ENCODE assay signal across 28 cellular contexts in genomic region chr7:120190566-120190965, GRCh38.
"Had no signal": no experiment of that assay in that cellular context is flagged by ENCODE, and none has a peak within 500 bp of the region (broad histone marks: within the 10 kb centered on the region; RNA-seq: fewer than 3 reads in every experiment).

No MANE protein-coding gene starts in this region.

- DNase-seq: activated CD4-positive, alpha-beta T cell treated with anti-CD3 and anti-CD28 coated beads, Interleukin-2, amount 10 ng/mL, durations not matched to agents 7 days and 5 days; activated CD8-positive, alpha-beta T cell treated with anti-CD3 and anti-CD28 coated beads, Interleukin-2, amount 10 ng/mL, durations not matched to agents 7 days and 5 days; activated gamma-delta T cell; activated naive CD4-positive, alpha-beta T cell treated with anti-CD3 and anti-CD28 coated beads, Interleukin-2, amount 50 U/mL, for 16 hours; activated naive CD8-positive, alpha-beta T cell treated with anti-CD3 and anti-CD28 coated beads, Interleukin-2, amount 50 U/mL, for 24 hours; brain microvascular endothelial cell; caudate nucleus; dermis blood vessel endothelial cell; effector CD8-positive, alpha-beta T cell; glutamatergic neuron; left ventricle myocardium superior; mammary epithelial cell; midbrain; natural killer cell; ovary; psoas muscle; right cardiac atrium; stimulated activated CD4-positive, alpha-beta T cell treated with anti-CD3 and anti-CD28 coated beads, Interleukin-1b, Interleukin-23, amount 100 ng/mL, for 48 hours; substantia nigra; SW 1271; T-helper 17 cell; thyroid gland had no signal

- H3K9me3 ChIP-seq: neutrophil, ovary, psoas muscle, thyroid gland had no signal

- H3K27ac ChIP-seq: ascending aorta, brain microvascular endothelial cell, hepatocyte, neutrophil, ovary, psoas muscle, skin epidermis, thyroid gland had no signal

- H3K4me3 Mint-ChIP-seq: activated CD4-positive, alpha-beta T cell treated with anti-CD3 and anti-CD28 coated beads, Interleukin-2, amount 10 ng/mL, durations not matched to agents 7 days and 5 days; activated CD8-positive, alpha-beta T cell treated with anti-CD3 and anti-CD28 coated beads, Interleukin-2, amount 10 ng/mL, durations not matched to agents 7 days and 5 days; activated naive CD8-positive, alpha-beta T cell treated with anti-CD3 and anti-CD28 coated beads, Interleukin-2, amount 50 U/mL, for 24 hours; activated T-helper 1 cell treated with anti-CD3 and anti-CD28 coated beads, Interleukin-12 subunit alpha, Interleukin-12 subunit beta, Interleukin-2, Interleukin-4 antibody, amounts not matched to agents 30 ng/mL and 10 ng/mL and 1 ng/mL, durations not matched to agents 14 hours and 24 hours and 36 hours; natural killer cell; stimulated activated naive CD8-positive, alpha-beta T cell treated with anti-CD3 and anti-CD28 coated beads, Interleukin-15, Interleukin-2, amounts not matched to agents 100 ng/mL and 50 ng/mL, for 24 hours; T-helper 17 cell had no signal

- H3K27me3 ChIP-seq: ascending aorta, brain microvascular endothelial cell, hepatocyte, neutrophil, ovary, thyroid gland had no signal

- H3K9me3 Mint-ChIP-seq: activated CD4-positive, alpha-beta T cell treated with anti-CD3 and anti-CD28 coated beads, Interleukin-2, amount 10 ng/mL, durations not matched to agents 7 days and 5 days; activated naive CD8-positive, alpha-beta T cell treated with anti-CD3 and anti-CD28 coated beads, Interleukin-2, amount 50 U/mL, for 24 hours; activated T-helper 1 cell treated with anti-CD3 and anti-CD28 coated beads, Interleukin-12 subunit alpha, Interleukin-12 subunit beta, Interleukin-2, Interleukin-4 antibody, amounts not matched to agents 30 ng/mL and 10 ng/mL and 1 ng/mL, durations not matched to agents 14 hours and 24 hours and 36 hours had no signal

- H3K79me2 ChIP-seq: hepatocyte had no signal

- H2AFZ ChIP-seq: hepatocyte had no signal

- H3K27ac Mint-ChIP-seq: activated CD4-positive, alpha-beta T cell treated with anti-CD3 and anti-CD28 coated beads, Interleukin-2, amount 10 ng/mL, durations not matched to agents 7 days and 5 days; activated CD8-positive, alpha-beta T cell treated with anti-CD3 and anti-CD28 coated beads, Interleukin-2, amount 10 ng/mL, durations not matched to agents 7 days and 5 days; activated naive CD8-positive, alpha-beta T cell treated with anti-CD3 and anti-CD28 coated beads, Interleukin-2, amount 50 U/mL, for 24 hours; activated T-helper 1 cell treated with anti-CD3 and anti-CD28 coated beads, Interleukin-12 subunit alpha, Interleukin-12 subunit beta, Interleukin-2, Interleukin-4 antibody, amounts not matched to agents 30 ng/mL and 10 ng/mL and 1 ng/mL, durations not matched to agents 14 hours and 24 hours and 36 hours; natural killer cell; stimulated activated naive CD8-positive, alpha-beta T cell treated with anti-CD3 and anti-CD28 coated beads, Interleukin-15, Interleukin-2, amounts not matched to agents 100 ng/mL and 50 ng/mL, for 24 hours; T-helper 17 cell had no signal

- H3K4me1 Mint-ChIP-seq: activated CD4-positive, alpha-beta T cell treated with anti-CD3 and anti-CD28 coated beads, Interleukin-2, amount 10 ng/mL, durations not matched to agents 7 days and 5 days; activated naive CD8-positive, alpha-beta T cell treated with anti-CD3 and anti-CD28 coated beads, Interleukin-2, amount 50 U/mL, for 24 hours; natural killer cell; T-helper 17 cell had no signal

- H3K4me1 ChIP-seq: thyroid gland had no signal

- H3K4me2 ChIP-seq: hepatocyte had no signal

- H3K27me3 Mint-ChIP-seq: activated CD4-positive, alpha-beta T cell treated with anti-CD3 and anti-CD28 coated beads, Interleukin-2, amount 10 ng/mL, durations not matched to agents 7 days and 5 days; activated naive CD8-positive, alpha-beta T cell treated with anti-CD3 and anti-CD28 coated beads, Interleukin-2, amount 50 U/mL, for 24 hours; stimulated activated naive CD8-positive, alpha-beta T cell treated with anti-CD3 and anti-CD28 coated beads, Interleukin-15, Interleukin-2, amounts not matched to agents 100 ng/mL and 50 ng/mL, for 24 hours; T-helper 17 cell had no signal

- H3K4me3 ChIP-seq: ascending aorta, hepatocyte, ovary, psoas muscle, skin epidermis, thyroid gland had no signal

- H3K36me3 Mint-ChIP-seq: natural killer cell had no signal

- H3K36me3 ChIP-seq: ascending aorta, brain microvascular endothelial cell, neutrophil, ovary, thyroid gland had no signal
